Comparison of ENCODE assay signal across 1 cellular context in the genomic region with DNA sequence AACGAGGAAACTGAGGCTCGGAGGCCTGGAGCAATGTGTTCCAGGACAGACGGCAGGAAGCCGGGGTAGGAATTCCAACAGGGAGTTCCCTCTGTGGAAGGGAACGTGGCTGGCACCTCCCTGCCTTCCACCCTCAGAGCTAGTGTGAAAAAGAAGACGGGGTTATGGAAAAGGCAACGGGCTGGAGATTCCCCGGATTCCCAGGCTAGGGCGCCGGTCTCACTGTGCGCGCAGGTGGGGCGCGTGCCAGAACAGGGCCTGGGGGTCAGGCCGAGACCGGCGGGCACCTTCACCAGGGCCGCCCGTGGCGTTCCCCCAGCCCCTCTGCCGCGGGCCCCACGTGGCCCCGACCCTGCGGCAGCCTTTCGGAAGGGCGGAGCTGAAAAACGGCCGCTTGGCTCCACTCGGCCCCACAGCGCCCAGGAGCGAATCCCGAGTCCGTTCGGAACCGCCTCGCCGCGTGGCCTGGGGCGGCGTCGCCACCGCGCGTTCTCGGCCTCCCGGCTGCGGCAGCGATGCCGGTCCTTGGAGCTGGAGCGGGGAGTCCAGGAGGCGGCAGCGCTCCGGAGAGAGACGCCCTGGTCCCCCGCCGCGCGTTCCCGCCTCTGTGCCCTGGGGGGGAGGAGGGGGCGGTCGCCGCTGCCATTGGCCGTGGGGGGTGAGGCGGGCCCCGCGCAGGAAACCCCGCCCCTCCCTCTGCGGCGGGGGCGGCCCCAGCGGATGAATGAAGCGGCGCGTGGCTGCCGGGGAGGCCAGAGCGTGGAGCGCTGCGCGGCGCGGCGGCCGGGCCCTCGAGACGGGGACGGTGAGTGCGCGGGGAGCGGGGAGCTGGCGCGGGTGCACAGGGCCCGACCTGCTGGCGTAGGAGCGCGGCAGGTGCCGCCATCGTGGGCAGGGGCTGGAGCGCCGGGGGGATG.
A peak's percentile ranks its signal among the peaks of the same experiment; 100 is the strongest.
TF ChIP-seq lines count a peak whose summit lies in the region.

A gene with protein sequence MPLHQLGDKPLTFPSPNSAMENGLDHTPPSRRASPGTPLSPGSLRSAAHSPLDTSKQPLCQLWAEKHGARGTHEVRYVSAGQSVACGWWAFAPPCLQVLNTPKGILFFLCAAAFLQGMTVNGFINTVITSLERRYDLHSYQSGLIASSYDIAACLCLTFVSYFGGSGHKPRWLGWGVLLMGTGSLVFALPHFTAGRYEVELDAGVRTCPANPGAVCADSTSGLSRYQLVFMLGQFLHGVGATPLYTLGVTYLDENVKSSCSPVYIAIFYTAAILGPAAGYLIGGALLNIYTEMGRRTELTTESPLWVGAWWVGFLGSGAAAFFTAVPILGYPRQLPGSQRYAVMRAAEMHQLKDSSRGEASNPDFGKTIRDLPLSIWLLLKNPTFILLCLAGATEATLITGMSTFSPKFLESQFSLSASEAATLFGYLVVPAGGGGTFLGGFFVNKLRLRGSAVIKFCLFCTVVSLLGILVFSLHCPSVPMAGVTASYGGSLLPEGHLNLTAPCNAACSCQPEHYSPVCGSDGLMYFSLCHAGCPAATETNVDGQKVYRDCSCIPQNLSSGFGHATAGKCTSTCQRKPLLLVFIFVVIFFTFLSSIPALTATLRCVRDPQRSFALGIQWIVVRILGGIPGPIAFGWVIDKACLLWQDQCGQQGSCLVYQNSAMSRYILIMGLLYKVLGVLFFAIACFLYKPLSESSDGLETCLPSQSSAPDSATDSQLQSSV (plus strand): TSS at position 755 of the 917 bp plus-strand sequence. CDS start 13,952 bp downstream, outside the sequence.

TF ChIP-seq in K562, 482 proteins besides CTCF, POLR2A, EP300 and RAD21 (continued from another document and continues in another):
- TF ChIP-seq, protein P1, sequence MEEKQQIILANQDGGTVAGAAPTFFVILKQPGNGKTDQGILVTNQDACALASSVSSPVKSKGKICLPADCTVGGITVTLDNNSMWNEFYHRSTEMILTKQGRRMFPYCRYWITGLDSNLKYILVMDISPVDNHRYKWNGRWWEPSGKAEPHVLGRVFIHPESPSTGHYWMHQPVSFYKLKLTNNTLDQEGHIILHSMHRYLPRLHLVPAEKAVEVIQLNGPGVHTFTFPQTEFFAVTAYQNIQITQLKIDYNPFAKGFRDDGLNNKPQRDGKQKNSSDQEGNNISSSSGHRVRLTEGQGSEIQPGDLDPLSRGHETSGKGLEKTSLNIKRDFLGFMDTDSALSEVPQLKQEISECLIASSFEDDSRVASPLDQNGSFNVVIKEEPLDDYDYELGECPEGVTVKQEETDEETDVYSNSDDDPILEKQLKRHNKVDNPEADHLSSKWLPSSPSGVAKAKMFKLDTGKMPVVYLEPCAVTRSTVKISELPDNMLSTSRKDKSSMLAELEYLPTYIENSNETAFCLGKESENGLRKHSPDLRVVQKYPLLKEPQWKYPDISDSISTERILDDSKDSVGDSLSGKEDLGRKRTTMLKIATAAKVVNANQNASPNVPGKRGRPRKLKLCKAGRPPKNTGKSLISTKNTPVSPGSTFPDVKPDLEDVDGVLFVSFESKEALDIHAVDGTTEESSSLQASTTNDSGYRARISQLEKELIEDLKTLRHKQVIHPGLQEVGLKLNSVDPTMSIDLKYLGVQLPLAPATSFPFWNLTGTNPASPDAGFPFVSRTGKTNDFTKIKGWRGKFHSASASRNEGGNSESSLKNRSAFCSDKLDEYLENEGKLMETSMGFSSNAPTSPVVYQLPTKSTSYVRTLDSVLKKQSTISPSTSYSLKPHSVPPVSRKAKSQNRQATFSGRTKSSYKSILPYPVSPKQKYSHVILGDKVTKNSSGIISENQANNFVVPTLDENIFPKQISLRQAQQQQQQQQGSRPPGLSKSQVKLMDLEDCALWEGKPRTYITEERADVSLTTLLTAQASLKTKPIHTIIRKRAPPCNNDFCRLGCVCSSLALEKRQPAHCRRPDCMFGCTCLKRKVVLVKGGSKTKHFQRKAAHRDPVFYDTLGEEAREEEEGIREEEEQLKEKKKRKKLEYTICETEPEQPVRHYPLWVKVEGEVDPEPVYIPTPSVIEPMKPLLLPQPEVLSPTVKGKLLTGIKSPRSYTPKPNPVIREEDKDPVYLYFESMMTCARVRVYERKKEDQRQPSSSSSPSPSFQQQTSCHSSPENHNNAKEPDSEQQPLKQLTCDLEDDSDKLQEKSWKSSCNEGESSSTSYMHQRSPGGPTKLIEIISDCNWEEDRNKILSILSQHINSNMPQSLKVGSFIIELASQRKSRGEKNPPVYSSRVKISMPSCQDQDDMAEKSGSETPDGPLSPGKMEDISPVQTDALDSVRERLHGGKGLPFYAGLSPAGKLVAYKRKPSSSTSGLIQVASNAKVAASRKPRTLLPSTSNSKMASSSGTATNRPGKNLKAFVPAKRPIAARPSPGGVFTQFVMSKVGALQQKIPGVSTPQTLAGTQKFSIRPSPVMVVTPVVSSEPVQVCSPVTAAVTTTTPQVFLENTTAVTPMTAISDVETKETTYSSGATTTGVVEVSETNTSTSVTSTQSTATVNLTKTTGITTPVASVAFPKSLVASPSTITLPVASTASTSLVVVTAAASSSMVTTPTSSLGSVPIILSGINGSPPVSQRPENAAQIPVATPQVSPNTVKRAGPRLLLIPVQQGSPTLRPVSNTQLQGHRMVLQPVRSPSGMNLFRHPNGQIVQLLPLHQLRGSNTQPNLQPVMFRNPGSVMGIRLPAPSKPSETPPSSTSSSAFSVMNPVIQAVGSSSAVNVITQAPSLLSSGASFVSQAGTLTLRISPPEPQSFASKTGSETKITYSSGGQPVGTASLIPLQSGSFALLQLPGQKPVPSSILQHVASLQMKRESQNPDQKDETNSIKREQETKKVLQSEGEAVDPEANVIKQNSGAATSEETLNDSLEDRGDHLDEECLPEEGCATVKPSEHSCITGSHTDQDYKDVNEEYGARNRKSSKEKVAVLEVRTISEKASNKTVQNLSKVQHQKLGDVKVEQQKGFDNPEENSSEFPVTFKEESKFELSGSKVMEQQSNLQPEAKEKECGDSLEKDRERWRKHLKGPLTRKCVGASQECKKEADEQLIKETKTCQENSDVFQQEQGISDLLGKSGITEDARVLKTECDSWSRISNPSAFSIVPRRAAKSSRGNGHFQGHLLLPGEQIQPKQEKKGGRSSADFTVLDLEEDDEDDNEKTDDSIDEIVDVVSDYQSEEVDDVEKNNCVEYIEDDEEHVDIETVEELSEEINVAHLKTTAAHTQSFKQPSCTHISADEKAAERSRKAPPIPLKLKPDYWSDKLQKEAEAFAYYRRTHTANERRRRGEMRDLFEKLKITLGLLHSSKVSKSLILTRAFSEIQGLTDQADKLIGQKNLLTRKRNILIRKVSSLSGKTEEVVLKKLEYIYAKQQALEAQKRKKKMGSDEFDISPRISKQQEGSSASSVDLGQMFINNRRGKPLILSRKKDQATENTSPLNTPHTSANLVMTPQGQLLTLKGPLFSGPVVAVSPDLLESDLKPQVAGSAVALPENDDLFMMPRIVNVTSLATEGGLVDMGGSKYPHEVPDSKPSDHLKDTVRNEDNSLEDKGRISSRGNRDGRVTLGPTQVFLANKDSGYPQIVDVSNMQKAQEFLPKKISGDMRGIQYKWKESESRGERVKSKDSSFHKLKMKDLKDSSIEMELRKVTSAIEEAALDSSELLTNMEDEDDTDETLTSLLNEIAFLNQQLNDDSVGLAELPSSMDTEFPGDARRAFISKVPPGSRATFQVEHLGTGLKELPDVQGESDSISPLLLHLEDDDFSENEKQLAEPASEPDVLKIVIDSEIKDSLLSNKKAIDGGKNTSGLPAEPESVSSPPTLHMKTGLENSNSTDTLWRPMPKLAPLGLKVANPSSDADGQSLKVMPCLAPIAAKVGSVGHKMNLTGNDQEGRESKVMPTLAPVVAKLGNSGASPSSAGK (IDR thresholded peaks at IDR 0.05) = peak; percentile 88
- TF ChIP-seq, protein P2, sequence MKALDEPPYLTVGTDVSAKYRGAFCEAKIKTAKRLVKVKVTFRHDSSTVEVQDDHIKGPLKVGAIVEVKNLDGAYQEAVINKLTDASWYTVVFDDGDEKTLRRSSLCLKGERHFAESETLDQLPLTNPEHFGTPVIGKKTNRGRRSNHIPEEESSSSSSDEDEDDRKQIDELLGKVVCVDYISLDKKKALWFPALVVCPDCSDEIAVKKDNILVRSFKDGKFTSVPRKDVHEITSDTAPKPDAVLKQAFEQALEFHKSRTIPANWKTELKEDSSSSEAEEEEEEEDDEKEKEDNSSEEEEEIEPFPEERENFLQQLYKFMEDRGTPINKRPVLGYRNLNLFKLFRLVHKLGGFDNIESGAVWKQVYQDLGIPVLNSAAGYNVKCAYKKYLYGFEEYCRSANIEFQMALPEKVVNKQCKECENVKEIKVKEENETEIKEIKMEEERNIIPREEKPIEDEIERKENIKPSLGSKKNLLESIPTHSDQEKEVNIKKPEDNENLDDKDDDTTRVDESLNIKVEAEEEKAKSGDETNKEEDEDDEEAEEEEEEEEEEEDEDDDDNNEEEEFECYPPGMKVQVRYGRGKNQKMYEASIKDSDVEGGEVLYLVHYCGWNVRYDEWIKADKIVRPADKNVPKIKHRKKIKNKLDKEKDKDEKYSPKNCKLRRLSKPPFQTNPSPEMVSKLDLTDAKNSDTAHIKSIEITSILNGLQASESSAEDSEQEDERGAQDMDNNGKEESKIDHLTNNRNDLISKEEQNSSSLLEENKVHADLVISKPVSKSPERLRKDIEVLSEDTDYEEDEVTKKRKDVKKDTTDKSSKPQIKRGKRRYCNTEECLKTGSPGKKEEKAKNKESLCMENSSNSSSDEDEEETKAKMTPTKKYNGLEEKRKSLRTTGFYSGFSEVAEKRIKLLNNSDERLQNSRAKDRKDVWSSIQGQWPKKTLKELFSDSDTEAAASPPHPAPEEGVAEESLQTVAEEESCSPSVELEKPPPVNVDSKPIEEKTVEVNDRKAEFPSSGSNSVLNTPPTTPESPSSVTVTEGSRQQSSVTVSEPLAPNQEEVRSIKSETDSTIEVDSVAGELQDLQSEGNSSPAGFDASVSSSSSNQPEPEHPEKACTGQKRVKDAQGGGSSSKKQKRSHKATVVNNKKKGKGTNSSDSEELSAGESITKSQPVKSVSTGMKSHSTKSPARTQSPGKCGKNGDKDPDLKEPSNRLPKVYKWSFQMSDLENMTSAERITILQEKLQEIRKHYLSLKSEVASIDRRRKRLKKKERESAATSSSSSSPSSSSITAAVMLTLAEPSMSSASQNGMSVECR (CRISPR knock-in tag; IDR thresholded peaks at IDR 0.05) = peak; percentile 61
- TF ChIP-seq NR3C1 (CRISPR knock-in tag; IDR thresholded peaks at IDR 0.05) (peak; percentile 84; the same call in 1 of the 2 replicates), RBFOX2 (IDR thresholded peaks at IDR 0.05; ENCODE audit: low read depth, low read length) (peak; percentile 87), ZNF766 (CRISPR knock-in tag; conservative IDR thresholded peaks at IDR 0.05) (no peak), TEAD1 (CRISPR knock-in tag; IDR thresholded peaks at IDR 0.05) (peak in 1 of 2 experiments; percentile 32; a peak in 1 of 4 replicates), SRSF1 (IDR thresholded peaks at IDR 0.05; ENCODE audit: low read depth, low read length) (no peak), XRCC4 (IDR thresholded peaks at IDR 0.05; ENCODE audit: extremely low read depth, insufficient read depth, insufficient read length) (no peak), TAF9B (IDR thresholded peaks at IDR 0.05; ENCODE audit: partially characterized antibody) (no peak)
- TF ChIP-seq, protein P3, sequence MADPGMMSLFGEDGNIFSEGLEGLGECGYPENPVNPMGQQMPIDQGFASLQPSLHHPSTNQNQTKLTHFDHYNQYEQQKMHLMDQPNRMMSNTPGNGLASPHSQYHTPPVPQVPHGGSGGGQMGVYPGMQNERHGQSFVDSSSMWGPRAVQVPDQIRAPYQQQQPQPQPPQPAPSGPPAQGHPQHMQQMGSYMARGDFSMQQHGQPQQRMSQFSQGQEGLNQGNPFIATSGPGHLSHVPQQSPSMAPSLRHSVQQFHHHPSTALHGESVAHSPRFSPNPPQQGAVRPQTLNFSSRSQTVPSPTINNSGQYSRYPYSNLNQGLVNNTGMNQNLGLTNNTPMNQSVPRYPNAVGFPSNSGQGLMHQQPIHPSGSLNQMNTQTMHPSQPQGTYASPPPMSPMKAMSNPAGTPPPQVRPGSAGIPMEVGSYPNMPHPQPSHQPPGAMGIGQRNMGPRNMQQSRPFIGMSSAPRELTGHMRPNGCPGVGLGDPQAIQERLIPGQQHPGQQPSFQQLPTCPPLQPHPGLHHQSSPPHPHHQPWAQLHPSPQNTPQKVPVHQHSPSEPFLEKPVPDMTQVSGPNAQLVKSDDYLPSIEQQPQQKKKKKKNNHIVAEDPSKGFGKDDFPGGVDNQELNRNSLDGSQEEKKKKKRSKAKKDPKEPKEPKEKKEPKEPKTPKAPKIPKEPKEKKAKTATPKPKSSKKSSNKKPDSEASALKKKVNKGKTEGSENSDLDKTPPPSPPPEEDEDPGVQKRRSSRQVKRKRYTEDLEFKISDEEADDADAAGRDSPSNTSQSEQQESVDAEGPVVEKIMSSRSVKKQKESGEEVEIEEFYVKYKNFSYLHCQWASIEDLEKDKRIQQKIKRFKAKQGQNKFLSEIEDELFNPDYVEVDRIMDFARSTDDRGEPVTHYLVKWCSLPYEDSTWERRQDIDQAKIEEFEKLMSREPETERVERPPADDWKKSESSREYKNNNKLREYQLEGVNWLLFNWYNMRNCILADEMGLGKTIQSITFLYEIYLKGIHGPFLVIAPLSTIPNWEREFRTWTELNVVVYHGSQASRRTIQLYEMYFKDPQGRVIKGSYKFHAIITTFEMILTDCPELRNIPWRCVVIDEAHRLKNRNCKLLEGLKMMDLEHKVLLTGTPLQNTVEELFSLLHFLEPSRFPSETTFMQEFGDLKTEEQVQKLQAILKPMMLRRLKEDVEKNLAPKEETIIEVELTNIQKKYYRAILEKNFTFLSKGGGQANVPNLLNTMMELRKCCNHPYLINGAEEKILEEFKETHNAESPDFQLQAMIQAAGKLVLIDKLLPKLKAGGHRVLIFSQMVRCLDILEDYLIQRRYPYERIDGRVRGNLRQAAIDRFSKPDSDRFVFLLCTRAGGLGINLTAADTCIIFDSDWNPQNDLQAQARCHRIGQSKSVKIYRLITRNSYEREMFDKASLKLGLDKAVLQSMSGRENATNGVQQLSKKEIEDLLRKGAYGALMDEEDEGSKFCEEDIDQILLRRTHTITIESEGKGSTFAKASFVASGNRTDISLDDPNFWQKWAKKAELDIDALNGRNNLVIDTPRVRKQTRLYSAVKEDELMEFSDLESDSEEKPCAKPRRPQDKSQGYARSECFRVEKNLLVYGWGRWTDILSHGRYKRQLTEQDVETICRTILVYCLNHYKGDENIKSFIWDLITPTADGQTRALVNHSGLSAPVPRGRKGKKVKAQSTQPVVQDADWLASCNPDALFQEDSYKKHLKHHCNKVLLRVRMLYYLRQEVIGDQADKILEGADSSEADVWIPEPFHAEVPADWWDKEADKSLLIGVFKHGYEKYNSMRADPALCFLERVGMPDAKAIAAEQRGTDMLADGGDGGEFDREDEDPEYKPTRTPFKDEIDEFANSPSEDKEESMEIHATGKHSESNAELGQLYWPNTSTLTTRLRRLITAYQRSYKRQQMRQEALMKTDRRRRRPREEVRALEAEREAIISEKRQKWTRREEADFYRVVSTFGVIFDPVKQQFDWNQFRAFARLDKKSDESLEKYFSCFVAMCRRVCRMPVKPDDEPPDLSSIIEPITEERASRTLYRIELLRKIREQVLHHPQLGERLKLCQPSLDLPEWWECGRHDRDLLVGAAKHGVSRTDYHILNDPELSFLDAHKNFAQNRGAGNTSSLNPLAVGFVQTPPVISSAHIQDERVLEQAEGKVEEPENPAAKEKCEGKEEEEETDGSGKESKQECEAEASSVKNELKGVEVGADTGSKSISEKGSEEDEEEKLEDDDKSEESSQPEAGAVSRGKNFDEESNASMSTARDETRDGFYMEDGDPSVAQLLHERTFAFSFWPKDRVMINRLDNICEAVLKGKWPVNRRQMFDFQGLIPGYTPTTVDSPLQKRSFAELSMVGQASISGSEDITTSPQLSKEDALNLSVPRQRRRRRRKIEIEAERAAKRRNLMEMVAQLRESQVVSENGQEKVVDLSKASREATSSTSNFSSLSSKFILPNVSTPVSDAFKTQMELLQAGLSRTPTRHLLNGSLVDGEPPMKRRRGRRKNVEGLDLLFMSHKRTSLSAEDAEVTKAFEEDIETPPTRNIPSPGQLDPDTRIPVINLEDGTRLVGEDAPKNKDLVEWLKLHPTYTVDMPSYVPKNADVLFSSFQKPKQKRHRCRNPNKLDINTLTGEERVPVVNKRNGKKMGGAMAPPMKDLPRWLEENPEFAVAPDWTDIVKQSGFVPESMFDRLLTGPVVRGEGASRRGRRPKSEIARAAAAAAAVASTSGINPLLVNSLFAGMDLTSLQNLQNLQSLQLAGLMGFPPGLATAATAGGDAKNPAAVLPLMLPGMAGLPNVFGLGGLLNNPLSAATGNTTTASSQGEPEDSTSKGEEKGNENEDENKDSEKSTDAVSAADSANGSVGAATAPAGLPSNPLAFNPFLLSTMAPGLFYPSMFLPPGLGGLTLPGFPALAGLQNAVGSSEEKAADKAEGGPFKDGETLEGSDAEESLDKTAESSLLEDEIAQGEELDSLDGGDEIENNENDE (IDR thresholded peaks at IDR 0.05; ENCODE audit: low read depth, low read length) = no peak
